In genomic region chr6:89702349-89702748, GRCh38 we compare ENCODE assay signal across 21 cellular contexts.
DNase-seq lines count a peak whose midpoint lies in the region; ATAC-seq, FAIRE-seq and TF ChIP-seq lines count a peak whose summit lies in the region.
"Had no signal": no experiment of that assay in that cellular context is flagged by ENCODE, and none has a peak within 500 bp of the region (broad histone marks: within the 10 kb centered on the region; RNA-seq: fewer than 3 reads in every experiment).

No MANE protein-coding gene starts in this region.

- H3K14ac ChIP-seq in IMR-90 (replicated peaks; ENCODE audit: low read depth, low read length) = no peak overlapping the region

- no peak overlapping the region for H3K4me2 ChIP-seq in A549
- H3K4me2 ChIP-seq in IMR-90 (ENCODE audit: low read depth, low read length) = no peak overlapping the region
- no peak overlapping the region for H3K4me2 ChIP-seq in K562 (ENCODE audit: insufficient read depth, low read length)
- H3K4me2 ChIP-seq: BLaER1 had no signal

- TF ChIP-seq EP300 in A549 (IDR thresholded peaks at IDR 0.05) (no peak), K562 (IDR thresholded peaks at IDR 0.05; ENCODE audit: low read length) (no peak)

- H3K4me3 Mint-ChIP-seq in mesothelial cell of epicardium = no peak overlapping the region
- H3K4me3 Mint-ChIP-seq: B cell; CD4-positive, CD25-positive, alpha-beta regulatory T cell; CD8-positive, alpha-beta T cell had no signal

- H3K27me3 Mint-ChIP-seq in mesothelial cell of epicardium (ENCODE audit: low read depth) = no peaks in the 10 kb centered on the region
- H3K27me3 Mint-ChIP-seq: B cell; CD4-positive, CD25-positive, alpha-beta regulatory T cell had no signal

- TF ChIP-seq CTCF in A549 (IDR thresholded peaks at IDR 0.05) (no peak), IMR-90 (conservative IDR thresholded peaks at IDR 0.05; ENCODE audit: low read depth, low read length) (no peak), K562 (IDR thresholded peaks at IDR 0.05 in 2 of 3, conservative IDR thresholded peaks at IDR 0.05 in 1 of 3; ENCODE audit: insufficient read depth in 2 of 3, low read depth in 1 of 3, low read length in 3 of 3) (no peak), dorsolateral prefrontal cortex (IDR thresholded peaks at IDR 0.05 in 54 of 56, conservative IDR thresholded peaks at IDR 0.05 in 2 of 56; ENCODE audit: low read depth in 1 of 56, partially characterized antibody in 56 of 56) (no peak), mesothelial cell of epicardium (IDR thresholded peaks at IDR 0.05; ENCODE audit: unreplicated experiment) (no peak), thyroid gland (IDR thresholded peaks at IDR 0.05) (no peak)

- no peak overlapping the region for H2BK120ac ChIP-seq in IMR-90 (ENCODE audit: low read depth, low read length)

- DNase-seq in A549 (ENCODE audit: low read depth in 1 of 2, low spot score in 1 of 2) = no peak
- no peak for DNase-seq in GM19239 (ENCODE audit: insufficient read length, low spot score)
- no peak for DNase-seq in IMR-90
- DNase-seq in K562 (ENCODE audit: extremely low read depth in 1 of 4, low spot score in 3 of 4) = no peak
- DNase-seq in dorsolateral prefrontal cortex = no peak
- no peak for DNase-seq in mesothelial cell of epicardium (ENCODE audit: low spot score in 2 of 2, unreplicated experiment in 2 of 2)
- no peak for DNase-seq in Right ventricle myocardium inferior (ENCODE audit: missing footprints)
- no peak for DNase-seq in thyroid gland
- DNase-seq: Caco-2; CD4-positive, CD25-positive, alpha-beta regulatory T cell; CD8-positive, alpha-beta T cell; DMS153; DND-41; GOT3; H7; HCEC 1CT had no signal

- H2AK5ac ChIP-seq in IMR-90 (ENCODE audit: low read depth, low read length) = no peak overlapping the region

- H3K27me3 ChIP-seq in IMR-90 (ENCODE audit: control insufficient read depth, insufficient read depth, low read length) = no peaks in the 10 kb centered on the region
- no peaks in the 10 kb centered on the region for H3K27me3 ChIP-seq in K562 (ENCODE audit: control insufficient read depth in 2 of 2, insufficient read depth in 2 of 2, low read length in 2 of 2)
- no peaks in the 10 kb centered on the region for H3K27me3 ChIP-seq in dorsolateral prefrontal cortex
- H3K27me3 ChIP-seq in thyroid gland = no peaks in the 10 kb centered on the region
- H3K27me3 ChIP-seq: BLaER1 had no signal

- 95% methylated on average over 3 of the region's 3 CpGs for WGBS in A549 (ENCODE audit: missing lambda C conversion rate)
- no CpG with 5 or more reads among the region's 3 CpGs for WGBS in IMR-90 (ENCODE audit: extremely low coverage in 2 of 2, insufficient read length in 1 of 2), 2 experiments
- 82% methylated on average over 3 of the region's 3 CpGs for WGBS in K562 (ENCODE audit: insufficient coverage, low coverage, missing lambda C conversion rate)
- WGBS in thyroid gland, 2 donors = 97% methylated on average over 3 of the region's 3 CpGs

- no peak overlapping the region for H3K18ac ChIP-seq in IMR-90 (ENCODE audit: low read depth, low read length)

- no peaks in the 10 kb centered on the region for H3K79me1 ChIP-seq in IMR-90 (ENCODE audit: low read depth in 1 of 2, low read length in 2 of 2)

- H3K27ac Mint-ChIP-seq in mesothelial cell of epicardium = no peak overlapping the region
- H3K27ac Mint-ChIP-seq: B cell; CD8-positive, alpha-beta T cell had no signal

- H3K9me1 ChIP-seq in IMR-90 (ENCODE audit: insufficient read depth, low read length) (no peaks in the 10 kb centered on the region), K562 (ENCODE audit: control insufficient read depth, insufficient read depth, low read length) (no peaks in the 10 kb centered on the region)

- no peak overlapping the region for H2AFZ ChIP-seq in IMR-90 (replicated peaks; ENCODE audit: low read length, poor library complexity)
- H2AFZ ChIP-seq in K562 (ENCODE audit: low read depth, low read length) = no peak overlapping the region

- H3K27ac ChIP-seq in A549 = no peak overlapping the region
- H3K27ac ChIP-seq in IMR-90 (ENCODE audit: insufficient read depth, low read length) = no peak overlapping the region
- H3K27ac ChIP-seq in K562 (ENCODE audit: extremely low read depth, low read depth, low read length) = no peak overlapping the region
- no peak overlapping the region for H3K27ac ChIP-seq in dorsolateral prefrontal cortex
- H3K27ac ChIP-seq in thyroid gland = no peak overlapping the region
- H3K27ac ChIP-seq: BLaER1, C4-2B had no signal

- H3K23ac ChIP-seq in IMR-90 (ENCODE audit: low read depth, low read length) = no peak overlapping the region

- no peak overlapping the region for H2BK15ac ChIP-seq in IMR-90 (ENCODE audit: low read depth, low read length)

- H3K36me3 ChIP-seq in IMR-90 (ENCODE audit: control insufficient read depth, insufficient read depth, low read length) (peaks cover 17% of the 10 kb centered on the region), K562 (ENCODE audit: control insufficient read depth, insufficient read depth, low read length) (peaks cover 93% of the 10 kb centered on the region), thyroid gland (peaks cover 25 to 52% of the 10 kb centered on the region in 2 donors)

- no peak overlapping the region for H3K56ac ChIP-seq in IMR-90 (ENCODE audit: extremely low read depth, insufficient read depth, low read length)

- H3K9me3 ChIP-seq in A549 = no peaks in the 10 kb centered on the region
- no peaks in the 10 kb centered on the region for H3K9me3 ChIP-seq in IMR-90 (ENCODE audit: control insufficient read depth, insufficient read depth, low read length)
- H3K9me3 ChIP-seq in K562 (replicated peaks; ENCODE audit: control insufficient read depth, insufficient read depth, low read depth, low read length) = no peaks in the 10 kb centered on the region
- no peaks in the 10 kb centered on the region for H3K9me3 ChIP-seq in thyroid gland
- H3K9me3 ChIP-seq: BLaER1, Caco-2 had no signal

- CTCF ChIA-PET in A549 (lab: Yijun Ruan, JAX) = no interaction called here
- CTCF ChIA-PET in IMR-90 (lab: Yijun Ruan, JAX) = interaction anchor here (0.6 to 1.1 kb wide), 2 partner anchors 14 to 17 kb away, joined by 3 read pairs; no protein-coding TSS in a partner anchor
- CTCF ChIA-PET in K562 (lab: Yijun Ruan, JAX; ENCODE audit: low intra/inter-chr PET ratio) = no interaction called here

- H4K20me1 ChIP-seq in IMR-90 (ENCODE audit: insufficient read depth, low read length) (no peaks in the 10 kb centered on the region), K562 (replicated peaks; ENCODE audit: control insufficient read depth, insufficient read depth, low read length) (no peaks in the 10 kb centered on the region)
- H4K20me1 ChIP-seq: BLaER1 had no signal

- POLR2A ChIA-PET in A549 (lab: Yijun Ruan, JAX) (no interaction called here), IMR-90 (lab: Charles Lee; ENCODE audit: unreplicated experiment) (no interaction called here), K562 (lab: Yijun Ruan, JAX) (no interaction called here)

- H2BK5ac ChIP-seq in IMR-90 (ENCODE audit: low read depth, low read length, poor library complexity, severe bottlenecking) = no peak overlapping the region

- H2AK9ac ChIP-seq in IMR-90 (replicated peaks; ENCODE audit: low read depth, low read length, poor library complexity) = no peak overlapping the region

- no peak overlapping the region for H4K8ac ChIP-seq in IMR-90 (ENCODE audit: low read depth in 2 of 2, low read length in 2 of 2)

- H3K4me1 Mint-ChIP-seq in mesothelial cell of epicardium = no peaks in the 10 kb centered on the region
- H3K4me1 Mint-ChIP-seq: B cell; CD4-positive, CD25-positive, alpha-beta regulatory T cell had no signal

- BruUV-seq in IMR-90 (replicated peaks; lab: Mats Ljungman, UMichigan) = no TSS peak
- no TSS peak for BruUV-seq in K562 (replicated peaks; lab: Mats Ljungman, UMichigan)

- no peak overlapping the region for H3K9ac ChIP-seq in IMR-90 (ENCODE audit: low read depth, low read length)
- no peak overlapping the region for H3K9ac ChIP-seq in K562 (ENCODE audit: insufficient read depth in 1 of 2, low read depth in 2 of 2, low read length in 2 of 2)
- H3K9ac ChIP-seq: BLaER1 had no signal

- H3K9me3 Mint-ChIP-seq in mesothelial cell of epicardium = no peaks in the 10 kb centered on the region
- H3K9me3 Mint-ChIP-seq: CD8-positive, alpha-beta T cell had no signal

- in situ Hi-C loops in IMR-90 (cut with MboI; ENCODE audit: low sequenced_read_pairs) (no loop called here), K562 (cut with MboI) (no loop called here)

- H3K36me3 Mint-ChIP-seq in mesothelial cell of epicardium = peaks cover 26% of the 10 kb centered on the region

- dilution Hi-C loops in IMR-90 (cut with HindIII; ENCODE audit: low sequenced_read_pairs, unreplicated experiment) = no loop called here

- H3K4ac ChIP-seq in IMR-90 (ENCODE audit: low read depth, low read length) = no peak overlapping the region

- no peaks in the 10 kb centered on the region for H3K4me1 ChIP-seq in A549
- no peaks in the 10 kb centered on the region for H3K4me1 ChIP-seq in IMR-90 (ENCODE audit: control insufficient read depth, insufficient read depth, low read length)
- no peaks in the 10 kb centered on the region for H3K4me1 ChIP-seq in K562 (replicated peaks in 1 of 2; ENCODE audit: control insufficient read depth in 2 of 2, insufficient read depth in 2 of 2, low read length in 2 of 2)
- H3K4me1 ChIP-seq in thyroid gland = no peaks in the 10 kb centered on the region
- H3K4me1 ChIP-seq: BLaER1, Caco-2 had no signal

- FAIRE-seq in A549 (lab: Jason Lieb, UNC) (no peak), GM19239 (lab: Jason Lieb, UNC) (peak; percentile 14), K562 (lab: Jason Lieb, UNC) (no peak)
- FAIRE-seq: G401.6, GM12892 had no signal

- intact Hi-C loops in IMR-90 (cut with micrococcal nuclease) (no loop called here), K562 (cut with micrococcal nuclease) (no loop called here), dorsolateral prefrontal cortex (cut with DNase I) (no loop called here), Right ventricle myocardium inferior (cut with DNase I) (no loop called here), thyroid gland (cut with DNase I) (no loop called here)

- H3K79me2 ChIP-seq in K562 (ENCODE audit: control insufficient read depth, insufficient read depth, low read length) = no peaks in the 10 kb centered on the region

- no peak for TF ChIP-seq RAD21 in A549 (conservative IDR thresholded peaks at IDR 0.05 in 1 of 2, IDR thresholded peaks at IDR 0.05 in 1 of 2)
- TF ChIP-seq RAD21 in IMR-90 (IDR thresholded peaks at IDR 0.05; ENCODE audit: low read length) = no peak
- no peak for TF ChIP-seq RAD21 in K562 (CRISPR knock-in tag; conservative IDR thresholded peaks at IDR 0.05 in 1 of 2, IDR thresholded peaks at IDR 0.05 in 1 of 2)

- no peak overlapping the region for H2BK20ac ChIP-seq in IMR-90 (ENCODE audit: low read depth, low read length)

- TF ChIP-seq POLR2A in A549 (IDR thresholded peaks at IDR 0.05; ENCODE audit: low read length) (no peak), IMR-90 (IDR thresholded peaks at IDR 0.05; ENCODE audit: low read depth, low read length) (no peak), K562 (conservative IDR thresholded peaks at IDR 0.05) (no peak), thyroid gland (IDR thresholded peaks at IDR 0.05) (no peak)

- H3K4me3 ChIP-seq in A549 (no peak overlapping the region), IMR-90 (ENCODE audit: insufficient read depth, low read depth, low read length) (no peak overlapping the region), K562 (no peak overlapping the region), dorsolateral prefrontal cortex (no peak overlapping the region), thyroid gland (replicated peaks in 1 of 3) (no peak overlapping the region)
- H3K4me3 ChIP-seq: BLaER1 had no signal

- no peak overlapping the region for H4K5ac ChIP-seq in IMR-90 (ENCODE audit: low read depth, low read length)

- no peak for ATAC-seq in A549
- no peak for ATAC-seq in IMR-90 (ENCODE audit: low read depth)
- no peak for ATAC-seq in K562
- ATAC-seq in Right ventricle myocardium inferior = no peak
- ATAC-seq: CD8-positive, alpha-beta T cell had no signal

- H4K91ac ChIP-seq in IMR-90 (ENCODE audit: insufficient read depth, low read depth, low read length) = no peak overlapping the region

Comparison
In these comparisons a context has a peak if more than half of its experiments do, and no peak if none do; other contexts are left out.
1. Of the 35 proteins assayed by ChIP-seq in both K562 and A549: peak only in K562: none; only in A549: none; in both: MAFK; in neither: 34.